ENCODE assay signal across 8 cellular contexts in the genomic region with DNA sequence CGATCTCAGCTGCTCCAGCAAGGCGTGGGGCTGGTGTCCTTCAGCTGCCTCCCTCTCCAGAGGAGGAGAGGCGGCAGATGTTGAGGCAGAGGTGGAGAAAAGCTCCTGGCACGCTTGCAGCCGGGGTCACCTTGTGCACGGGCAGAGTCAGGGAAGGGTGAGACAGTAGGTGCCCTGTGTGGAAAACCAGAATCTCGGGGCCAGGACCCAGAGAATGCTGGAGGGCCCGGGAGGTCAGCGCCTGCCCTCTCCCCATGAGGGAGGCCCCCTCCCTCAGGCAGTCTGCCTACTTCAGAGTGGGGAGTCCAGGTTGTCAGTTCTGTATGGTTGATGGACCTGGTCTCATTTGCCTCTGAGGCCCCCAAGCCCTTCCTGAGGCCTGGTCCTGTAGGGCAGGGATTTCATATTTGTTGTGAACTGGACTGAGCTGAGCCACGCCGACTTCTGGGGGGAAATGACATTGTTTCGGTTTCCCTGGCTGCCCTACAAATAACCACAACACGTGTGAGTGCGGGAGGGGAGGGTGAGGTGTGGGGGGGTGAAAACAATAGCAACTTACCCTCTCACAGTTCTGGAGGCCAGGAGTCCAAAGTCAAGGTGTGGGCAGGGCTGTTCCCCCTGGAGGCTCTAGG.
DNase-seq lines count a peak whose midpoint lies in the region; ATAC-seq and TF ChIP-seq lines count a peak whose summit lies in the region.
"Not testable (repeated sequence)": the region's sequence is repeated elsewhere in the genome, so short reads cannot be mapped to it uniquely, and the experiment has no call there.

No MANE protein-coding gene starts in this region.

- not testable (repeated sequence) for TF ChIP-seq CTCF in GM12864 (IDR thresholded peaks at IDR 0.05; ENCODE audit: low read depth, low read length, missing control alignments); MM.1S (IDR thresholded peaks at IDR 0.05; ENCODE audit: low read length)

- H3F3A ChIP-seq in MM.1S (ENCODE audit: insufficient read depth, low read length), result peaks cover 13% of the 10 kb centered on the region

- not testable (repeated sequence) for H3K4me3 Mint-ChIP-seq in activated CD8-positive, alpha-beta memory T cell treated with anti-CD3 and anti-CD28 coated beads, Interleukin-2, amount 10 ng/mL, durations not matched to agents 7 days and 5 days
- H3K4me3 Mint-ChIP-seq in naive thymus-derived CD4-positive, alpha-beta T cell, result peak overlapping the region in 5 of 10 donors; percentile 4 to 56 (median 16)

- peak overlapping the region; percentile 81 for H3K4me2 ChIP-seq in MM.1S (ENCODE audit: low read depth, low read length)

- H3K4me1 Mint-ChIP-seq in activated CD8-positive, alpha-beta memory T cell treated with anti-CD3 and anti-CD28 coated beads, Interleukin-2, amount 10 ng/mL, durations not matched to agents 7 days and 5 days, result peaks cover 23% of the 10 kb centered on the region
- peaks cover 16 to 35% (median 18%) of the 10 kb centered on the region in 7 donors for H3K4me1 Mint-ChIP-seq in naive thymus-derived CD4-positive, alpha-beta T cell

- not testable (repeated sequence) for H4K20me1 ChIP-seq in MM.1S (ENCODE audit: insufficient read depth, low read length)

- H3K9me3 Mint-ChIP-seq in activated CD8-positive, alpha-beta memory T cell treated with anti-CD3 and anti-CD28 coated beads, Interleukin-2, amount 10 ng/mL, durations not matched to agents 7 days and 5 days (ENCODE audit: low read depth); naive thymus-derived CD4-positive, alpha-beta T cell: not testable (repeated sequence)

- intact Hi-C loops in naive thymus-derived CD4-positive, alpha-beta T cell (cut with micrococcal nuclease), result not testable (repeated sequence)

- H3K9me2 ChIP-seq in MM.1S (replicated peaks; ENCODE audit: insufficient read depth, low read length), result not testable (repeated sequence)

- H3K27me3 ChIP-seq in MM.1S (replicated peaks; ENCODE audit: insufficient read depth, low read length); naive thymus-derived CD4-positive, alpha-beta T cell (ENCODE audit: control insufficient read depth in 2 of 2, insufficient read depth in 2 of 2, low read length in 2 of 2): not testable (repeated sequence)

- H3K36me3 Mint-ChIP-seq in activated CD8-positive, alpha-beta memory T cell treated with anti-CD3 and anti-CD28 coated beads, Interleukin-2, amount 10 ng/mL, durations not matched to agents 7 days and 5 days; naive thymus-derived CD4-positive, alpha-beta T cell: not testable (repeated sequence)

- H3K27me3 Mint-ChIP-seq in activated CD8-positive, alpha-beta memory T cell treated with anti-CD3 and anti-CD28 coated beads, Interleukin-2, amount 10 ng/mL, durations not matched to agents 7 days and 5 days, result peaks cover 12% of the 10 kb centered on the region
- H3K27me3 Mint-ChIP-seq in naive thymus-derived CD4-positive, alpha-beta T cell, result peaks cover 11 to 51% (median 21%) of the 10 kb centered on the region in 5 donors

- POLR2A ChIA-PET in naive thymus-derived CD4-positive, alpha-beta T cell (lab: Charles Lee), result not testable (repeated sequence)

- not testable (repeated sequence) for H3K4me3 ChIP-seq in GM12864 (ENCODE audit: low read depth, low read length); naive thymus-derived CD4-positive, alpha-beta T cell (ENCODE audit: low read length)
- H3K4me3 ChIP-seq in MM.1S (ENCODE audit: low read length), result peak overlapping the region; percentile 34

- H3K79me2 ChIP-seq in MM.1S (ENCODE audit: low read length), result not testable (repeated sequence)

- not testable (repeated sequence) for H3K27ac Mint-ChIP-seq in activated CD8-positive, alpha-beta memory T cell treated with anti-CD3 and anti-CD28 coated beads, Interleukin-2, amount 10 ng/mL, durations not matched to agents 7 days and 5 days
- peak overlapping the region in 1 of 9 donors; percentile 48 for H3K27ac Mint-ChIP-seq in naive thymus-derived CD4-positive, alpha-beta T cell

- H3K4me1 ChIP-seq in MM.1S (ENCODE audit: low read length), result peaks cover 23% of the 10 kb centered on the region
- H3K4me1 ChIP-seq in naive thymus-derived CD4-positive, alpha-beta T cell (ENCODE audit: control insufficient read depth in 2 of 2, insufficient read depth in 2 of 2, low read length in 2 of 2), result peaks cover 1 to 22% of the 10 kb centered on the region in 2 donors

- H2AFZ ChIP-seq in MM.1S (ENCODE audit: low read length), result peak overlapping the region; percentile 45

- ATAC-seq in GM19043 (IDR thresholded peaks at IDR 0.05; ENCODE audit: low read depth, unreplicated experiment), result peak; percentile 45
- ATAC-seq in GM21515 (IDR thresholded peaks at IDR 0.05; ENCODE audit: unreplicated experiment), result peak; percentile 47
- ATAC-seq in HG02759 (IDR thresholded peaks at IDR 0.05; ENCODE audit: unreplicated experiment), result peak; percentile 30
- ATAC-seq in HG03103 (IDR thresholded peaks at IDR 0.05; ENCODE audit: low read depth, unreplicated experiment), result peak; percentile 34
- peak; percentile 16 for ATAC-seq in activated CD8-positive, alpha-beta memory T cell treated with anti-CD3 and anti-CD28 coated beads, Interleukin-2, amount 10 ng/mL, durations not matched to agents 7 days and 5 days
- ATAC-seq in naive thymus-derived CD4-positive, alpha-beta T cell, result peak; percentile 18

- DNase-seq in GM12864 (ENCODE audit: low read depth) (peak; percentile 12), MM.1S (peak; percentile 62)
- not testable (repeated sequence) for DNase-seq in activated CD8-positive, alpha-beta memory T cell treated with anti-CD3 and anti-CD28 coated beads, Interleukin-2, amount 10 ng/mL, durations not matched to agents 7 days and 5 days; naive thymus-derived CD4-positive, alpha-beta T cell

- H3K9me3 ChIP-seq in MM.1S (replicated peaks; ENCODE audit: insufficient read depth, low read length); naive thymus-derived CD4-positive, alpha-beta T cell (ENCODE audit: control insufficient read depth in 2 of 3, low read length in 3 of 3): not testable (repeated sequence)

- peak overlapping the region; percentile 78 for H3K27ac ChIP-seq in MM.1S (ENCODE audit: low read length)
- H3K27ac ChIP-seq in naive thymus-derived CD4-positive, alpha-beta T cell (ENCODE audit: low read depth, low read length), result not testable (repeated sequence)

- CTCF ChIA-PET in activated CD8-positive, alpha-beta memory T cell treated with anti-CD3 and anti-CD28 coated beads, Interleukin-2, amount 10 ng/mL, durations not matched to agents 7 days and 5 days (lab: Charles Lee); naive thymus-derived CD4-positive, alpha-beta T cell (lab: Charles Lee): not testable (repeated sequence)

- peak overlapping the region; percentile 49 for H3K9ac ChIP-seq in MM.1S (ENCODE audit: low read length)

- H3K36me3 ChIP-seq in MM.1S (replicated peaks; ENCODE audit: insufficient read depth, low read length); naive thymus-derived CD4-positive, alpha-beta T cell (ENCODE audit: control insufficient read depth in 2 of 3, insufficient read depth in 3 of 3, low read length in 3 of 3): not testable (repeated sequence)
